In genomic region chr11:108097179-108097578, GRCh38 we compare ENCODE assay signal across 18 cellular contexts. TPM values are rescaled to one million over a fixed set of nuclear protein-coding genes. Genes with fewer than 3 reads are reported as not detected.
DNase-seq lines count a peak whose midpoint lies in the region; ATAC-seq, FAIRE-seq and TF ChIP-seq lines count a peak whose summit lies in the region.
"Had no signal": no experiment of that assay in that cellular context is flagged by ENCODE, and none has a peak within 500 bp of the region (broad histone marks: within the 10 kb centered on the region; RNA-seq: fewer than 3 reads in every experiment).

No MANE protein-coding gene starts in this region.

- DNase-seq in DMS53 (lab: John Stamatoyannopoulos, UW) (peak; percentile 40), DMS53 treated with DMSO at 0.1 percent for 48 hours (lab: John Stamatoyannopoulos, UW; ENCODE audit: unreplicated experiment) (no peak), small intestine (peak; percentile 15), Calu3 (no peak)
- DNase-seq in activated naive CD8-positive, alpha-beta T cell treated with anti-CD3 and anti-CD28 coated beads for 36 hours = no peak
- DNase-seq: CD4-positive, alpha-beta memory T cell; H9; IMR-90 had no signal

- H3K4me3 ChIP-seq in small intestine (ENCODE audit: low read depth in 1 of 2, low read length in 2 of 2) = no peak overlapping the region
- H3K4me3 ChIP-seq: A549, BLaER1 had no signal

- TF ChIP-seq CTCF in Calu3 (IDR thresholded peaks at IDR 0.05; ENCODE audit: unreplicated experiment) = no peak

- CTCF ChIA-PET in Calu3 (lab: Charles Lee) = no interaction called here

- H3K4me3 Mint-ChIP-seq in activated naive CD8-positive, alpha-beta T cell = no peak overlapping the region
- no peak overlapping the region for H3K4me3 Mint-ChIP-seq in activated naive CD8-positive, alpha-beta T cell treated with anti-CD3 and anti-CD28 coated beads for 36 hours
- no peak overlapping the region for H3K4me3 Mint-ChIP-seq in Calu3 (ENCODE audit: low read depth, unreplicated experiment)
- H3K4me3 Mint-ChIP-seq in stimulated activated memory B cell treated with anti-CD40 and anti-IgM and Interleukin-4, amounts not matched to agents 10 μg/mL and 1 μg/mL and 100 μg/mL, for 72 hours = no peak overlapping the region
- H3K4me3 Mint-ChIP-seq: CD14-positive monocyte; CD4-positive, alpha-beta memory T cell; H9 had no signal

- no peaks in the 10 kb centered on the region for H3K9me3 ChIP-seq in small intestine (ENCODE audit: control insufficient read depth, low read depth)
- H3K9me3 ChIP-seq: A549, BLaER1 had no signal

- no peaks in the 10 kb centered on the region for H3K9me3 Mint-ChIP-seq in activated naive CD8-positive, alpha-beta T cell (ENCODE audit: low read depth)
- H3K9me3 Mint-ChIP-seq in activated naive CD8-positive, alpha-beta T cell treated with anti-CD3 and anti-CD28 coated beads for 36 hours = no peaks in the 10 kb centered on the region
- no peaks in the 10 kb centered on the region for H3K9me3 Mint-ChIP-seq in Calu3 (ENCODE audit: low read depth, unreplicated experiment)
- H3K9me3 Mint-ChIP-seq in stimulated activated memory B cell treated with anti-CD40 and anti-IgM and Interleukin-4, amounts not matched to agents 10 μg/mL and 1 μg/mL and 100 μg/mL, for 72 hours = no peaks in the 10 kb centered on the region
- H3K9me3 Mint-ChIP-seq: CD14-positive monocyte; CD4-positive, alpha-beta memory T cell; H9 had no signal

- H3K4me1 ChIP-seq in small intestine (ENCODE audit: control insufficient read depth in 2 of 2, insufficient read depth in 1 of 2, low read depth in 1 of 2, low read length in 1 of 2) = no peaks in the 10 kb centered on the region
- H3K4me1 ChIP-seq: BLaER1 had no signal

- H3K36me3 ChIP-seq in small intestine (ENCODE audit: control insufficient read depth in 2 of 2, insufficient read depth in 2 of 2, low read length in 2 of 2) = peaks cover 4 to 9% of the 10 kb centered on the region in 2 donors

- H3K4me1 Mint-ChIP-seq in activated naive CD8-positive, alpha-beta T cell (ENCODE audit: low read depth) = peaks cover 1% of the 10 kb centered on the region
- no peaks in the 10 kb centered on the region for H3K4me1 Mint-ChIP-seq in activated naive CD8-positive, alpha-beta T cell treated with anti-CD3 and anti-CD28 coated beads for 36 hours
- no peaks in the 10 kb centered on the region for H3K4me1 Mint-ChIP-seq in Calu3 (ENCODE audit: low read depth, unreplicated experiment)
- no peaks in the 10 kb centered on the region for H3K4me1 Mint-ChIP-seq in stimulated activated memory B cell treated with anti-CD40 and anti-IgM and Interleukin-4, amounts not matched to agents 10 μg/mL and 1 μg/mL and 100 μg/mL, for 72 hours
- H3K4me1 Mint-ChIP-seq: CD14-positive monocyte; CD4-positive, alpha-beta memory T cell had no signal

- 78 to 92% (median 82%) methylated on average over 3 of the region's 3 CpGs for WGBS in small intestine, 3 donors

- H3K27ac ChIP-seq in small intestine (ENCODE audit: low read depth in 1 of 2, low read length in 1 of 2) = no peak overlapping the region
- H3K27ac ChIP-seq: 22Rv1, A549, BLaER1 had no signal

- H3K27me3 ChIP-seq in small intestine (ENCODE audit: control insufficient read depth in 2 of 2, insufficient read depth in 2 of 2, low read length in 2 of 2) = no peaks in the 10 kb centered on the region
- H3K27me3 ChIP-seq: BLaER1 had no signal

- intact Hi-C loops in Calu3 (cut with micrococcal nuclease; ENCODE audit: unreplicated experiment) = no loop called here

- BruUV-seq in Calu3 (replicated peaks; lab: Mats Ljungman, UMichigan) = no TSS peak

- ATAC-seq in stimulated activated memory B cell treated with anti-CD40 and anti-IgM and Interleukin-4, amounts not matched to agents 10 μg/mL and 1 μg/mL and 100 μg/mL, for 72 hours = no peak

- H3K27me3 Mint-ChIP-seq in activated naive CD8-positive, alpha-beta T cell = no peaks in the 10 kb centered on the region
- H3K27me3 Mint-ChIP-seq in activated naive CD8-positive, alpha-beta T cell treated with anti-CD3 and anti-CD28 coated beads for 36 hours = no peaks in the 10 kb centered on the region
- no peaks in the 10 kb centered on the region for H3K27me3 Mint-ChIP-seq in Calu3 (ENCODE audit: unreplicated experiment)
- no peaks in the 10 kb centered on the region for H3K27me3 Mint-ChIP-seq in stimulated activated memory B cell treated with anti-CD40 and anti-IgM and Interleukin-4, amounts not matched to agents 10 μg/mL and 1 μg/mL and 100 μg/mL, for 72 hours
- H3K27me3 Mint-ChIP-seq: CD4-positive, alpha-beta memory T cell had no signal

- no peak for FAIRE-seq in small intestine (lab: Jason Lieb, UNC)
- FAIRE-seq: A549, GM12891, GM19239, H1, HTR-8/SVneo had no signal

- peaks cover 3% of the 10 kb centered on the region for H3K36me3 Mint-ChIP-seq in activated naive CD8-positive, alpha-beta T cell
- H3K36me3 Mint-ChIP-seq in activated naive CD8-positive, alpha-beta T cell treated with anti-CD3 and anti-CD28 coated beads for 36 hours = peaks cover 7% of the 10 kb centered on the region
- H3K36me3 Mint-ChIP-seq in Calu3 (ENCODE audit: insufficient read depth, unreplicated experiment) = peaks cover 14% of the 10 kb centered on the region
- H3K36me3 Mint-ChIP-seq in stimulated activated memory B cell treated with anti-CD40 and anti-IgM and Interleukin-4, amounts not matched to agents 10 μg/mL and 1 μg/mL and 100 μg/mL, for 72 hours = peaks cover 51% of the 10 kb centered on the region

- H3K27ac Mint-ChIP-seq in activated naive CD8-positive, alpha-beta T cell = peak overlapping the region; percentile 52
- no peak overlapping the region for H3K27ac Mint-ChIP-seq in activated naive CD8-positive, alpha-beta T cell treated with anti-CD3 and anti-CD28 coated beads for 36 hours
- H3K27ac Mint-ChIP-seq in Calu3 (ENCODE audit: unreplicated experiment) = no peak overlapping the region
- H3K27ac Mint-ChIP-seq in stimulated activated memory B cell treated with anti-CD40 and anti-IgM and Interleukin-4, amounts not matched to agents 10 μg/mL and 1 μg/mL and 100 μg/mL, for 72 hours = no peak overlapping the region
- H3K27ac Mint-ChIP-seq: CD14-positive monocyte; CD4-positive, alpha-beta memory T cell; H9 had no signal

RNA-seq across cellular contexts. Expression of gene ACAT1, which starts 24.2 kb away (rescaled TPM):
- 10 to 100 TPM; 63.6 to 74.3 TPM for total RNA-seq in activated naive CD8-positive, alpha-beta T cell treated with anti-CD3 and anti-CD28 coated beads for 36 hours
- 100 to 1,000 TPM in 2 of 3 donors, 10 to 100 TPM in 1; 54.8 to 188 (median 159) TPM for polyA plus RNA-seq in small intestine
- total RNA-seq in Calu3 (2022) = 37.2 and 38.3 TPM in 2 replicates

Comparison
In these comparisons a context has a peak if more than half of its experiments do, and no peak if none do; other contexts are left out.
1. DNase-seq: peak in DMS53 (single experiment) and small intestine (single experiment); none in DMS53 treated with DMSO at 0.1 percent for 48 hours (single experiment), activated naive CD8-positive, alpha-beta T cell treated with anti-CD3 and anti-CD28 coated beads for 36 hours (single experiment) and Calu3 (single experiment).